10 cellular contexts compared by ENCODE assay signal in genomic region chr3:184691397-184692131, GRCh38.
DNase-seq lines count a peak whose midpoint lies in the region; ATAC-seq and TF ChIP-seq lines count a peak whose summit lies in the region.
"Had no signal": no experiment of that assay in that cellular context is flagged by ENCODE, and none has a peak within 500 bp of the region (broad histone marks: within the 10 kb centered on the region; RNA-seq: fewer than 3 reads in every experiment).

No MANE protein-coding gene starts in this region.

- H3K27ac ChIP-seq in coronary artery: peak overlapping the region in 1 of 2 donors; percentile 42
- H3K27ac ChIP-seq in stomach smooth muscle (ENCODE audit: low read length): peak overlapping the region; percentile 2
- no peak overlapping the region for H3K27ac ChIP-seq in effector memory CD4-positive, alpha-beta T cell (ENCODE audit: insufficient read depth, low read length, poor library complexity, severe bottlenecking)

- TF ChIP-seq CTCF in coronary artery (IDR thresholded peaks at IDR 0.05): no peak

- H3K9me3 ChIP-seq in stomach smooth muscle (ENCODE audit: control insufficient read depth in 2 of 2, low read length in 2 of 2): no peaks in the 10 kb centered on the region
- H3K9me3 ChIP-seq in effector memory CD4-positive, alpha-beta T cell (ENCODE audit: control insufficient read depth, low read length): no peaks in the 10 kb centered on the region

- peak; percentile 36 to 39 for DNase-seq in Kasumi-1 (lab: John Stamatoyannopoulos, UW)
- no peak for DNase-seq in coronary artery (ENCODE audit: low spot score)
- DNase-seq in medulla oblongata (ENCODE audit: extremely low spot score): peak; percentile 72
- no peak for DNase-seq in NCI-H82 (lab: John Stamatoyannopoulos, UW)
- DNase-seq in effector memory CD4-positive, alpha-beta T cell: no peak
- DNase-seq in islet precursor cell: no peak
- DNase-seq: activated naive CD4-positive, alpha-beta T cell; NCI-H2171 had no signal

- H3K4me1 ChIP-seq in stomach smooth muscle (ENCODE audit: control insufficient read depth, insufficient read depth, low read length): peaks cover 34% of the 10 kb centered on the region
- no peaks in the 10 kb centered on the region for H3K4me1 ChIP-seq in effector memory CD4-positive, alpha-beta T cell (ENCODE audit: control insufficient read depth, insufficient read depth, low read length, poor library complexity, severe bottlenecking)

- no peak for ATAC-seq in HG02642 (IDR thresholded peaks at IDR 0.05; ENCODE audit: poor library complexity, unreplicated experiment)

- H3K36me3 ChIP-seq in stomach smooth muscle (ENCODE audit: control insufficient read depth in 2 of 2, insufficient read depth in 2 of 2, low read length in 2 of 2): no peaks in the 10 kb centered on the region
- H3K36me3 ChIP-seq in effector memory CD4-positive, alpha-beta T cell (ENCODE audit: control insufficient read depth, insufficient read depth, low read length): no peaks in the 10 kb centered on the region

- H3K9ac ChIP-seq in stomach smooth muscle (ENCODE audit: low read length in 2 of 2): peak overlapping the region in 1 of 2 donors; percentile 13

- no peaks in the 10 kb centered on the region for H3K27me3 ChIP-seq in stomach smooth muscle (ENCODE audit: control insufficient read depth in 1 of 2, insufficient read depth in 2 of 2, low read length in 2 of 2)
- no peaks in the 10 kb centered on the region for H3K27me3 ChIP-seq in effector memory CD4-positive, alpha-beta T cell (replicated peaks; ENCODE audit: control insufficient read depth, insufficient read depth, low read length, poor library complexity, severe bottlenecking)

- H3K4me3 ChIP-seq in coronary artery: peak overlapping the region; percentile 56
- H3K4me3 ChIP-seq in stomach smooth muscle (ENCODE audit: low read length in 2 of 2): peak overlapping the region in 1 of 2 donors; percentile 54
- no peak overlapping the region for H3K4me3 ChIP-seq in effector memory CD4-positive, alpha-beta T cell (ENCODE audit: insufficient read depth, low read depth, low read length, poor library complexity, severe bottlenecking)

Comparison
In these comparisons a context has a peak if more than half of its experiments do, and no peak if none do; other contexts are left out.
1. DNase-seq: peak in Kasumi-1 (2 of 2) and medulla oblongata (single experiment); none in coronary artery (single experiment), NCI-H82 (single experiment), effector memory CD4-positive, alpha-beta T cell (0 of 3) and islet precursor cell (single experiment).